Comparison of ENCODE assay signal across 17 cellular contexts in the genomic region with DNA sequence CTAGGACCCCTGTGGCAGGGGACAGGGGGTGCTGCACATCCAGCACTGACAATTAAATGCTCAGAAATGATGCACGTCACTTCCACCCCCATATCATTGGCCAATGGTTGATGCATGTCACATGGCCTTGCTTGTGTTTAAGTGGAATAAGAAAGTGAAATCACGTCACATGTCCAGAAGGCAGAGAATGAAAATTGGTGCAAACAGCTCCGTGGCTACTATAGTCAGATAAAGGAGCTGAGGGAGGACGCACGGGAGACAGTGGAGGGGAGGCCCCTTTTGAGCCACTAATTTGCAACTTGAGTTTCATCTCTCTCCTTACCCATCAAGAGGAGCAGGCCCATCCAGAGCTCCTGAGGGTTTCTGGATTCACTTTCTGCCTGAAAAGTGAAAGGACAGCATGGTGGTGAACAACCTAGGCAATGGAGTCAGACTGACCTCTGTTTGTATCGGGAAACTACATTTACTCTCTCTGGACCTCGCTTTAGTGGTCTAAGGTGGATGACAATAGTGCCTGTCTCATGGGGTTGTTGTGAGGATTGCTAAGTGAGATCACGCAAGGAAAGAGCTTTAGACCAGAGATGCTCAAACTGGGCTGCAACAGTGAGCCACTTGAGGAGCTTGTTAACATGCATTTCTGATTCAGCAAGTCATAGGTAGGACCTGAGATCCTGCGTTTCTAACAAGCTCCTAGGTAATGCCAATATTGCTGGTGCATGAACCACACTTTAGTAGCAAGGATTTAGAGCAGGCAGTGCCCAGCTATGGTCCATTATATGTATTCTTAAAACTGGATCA.
A peak's percentile ranks its signal among the peaks of the same experiment; 100 is the strongest.
DNase-seq lines count a peak whose midpoint lies in the region; ATAC-seq and TF ChIP-seq lines count a peak whose summit lies in the region.
"Had no signal": no experiment of that assay in that cellular context is flagged by ENCODE, and none has a peak within 500 bp of the region (broad histone marks: within the 10 kb centered on the region; RNA-seq: fewer than 3 reads in every experiment).

No MANE protein-coding gene starts in this region.

- TF ChIP-seq CTCF in GM13977 (IDR thresholded peaks at IDR 0.05; ENCODE audit: extremely low read depth, insufficient read depth, missing control alignments) (no peak), endothelial cell (IDR thresholded peaks at IDR 0.05; ENCODE audit: unreplicated experiment) (no peak)

- peak overlapping the region in 1 of 10 donors; percentile 40 for H3K27ac Mint-ChIP-seq in naive thymus-derived CD8-positive, alpha-beta T cell
- no peak overlapping the region for H3K27ac Mint-ChIP-seq in endothelial cell (ENCODE audit: unreplicated experiment)
- H3K27ac Mint-ChIP-seq: activated CD4-positive, alpha-beta T cell treated with anti-CD3 and anti-CD28 coated beads, Interleukin-2, amount 10 ng/mL, durations not matched to agents 24 days and 14 days; T-helper 17 cell had no signal

- H3K4me3 Mint-ChIP-seq in naive thymus-derived CD8-positive, alpha-beta T cell: no peak overlapping the region
- H3K4me3 Mint-ChIP-seq in endothelial cell (ENCODE audit: unreplicated experiment): no peak overlapping the region
- H3K4me3 Mint-ChIP-seq: activated CD4-positive, alpha-beta T cell treated with anti-CD3 and anti-CD28 coated beads, Interleukin-2, amount 10 ng/mL, durations not matched to agents 24 days and 14 days; T-helper 17 cell had no signal

- H3K9me3 Mint-ChIP-seq in naive thymus-derived CD8-positive, alpha-beta T cell: no peaks in the 10 kb centered on the region
- no peaks in the 10 kb centered on the region for H3K9me3 Mint-ChIP-seq in endothelial cell (ENCODE audit: unreplicated experiment)

- POLR2A ChIA-PET in naive thymus-derived CD8-positive, alpha-beta T cell (lab: Charles Lee): no interaction called here

- DNase-seq in GM13977 (ENCODE audit: low spot score) (peak; percentile 16), islet precursor cell (peak; percentile 30), epidermal melanocyte (ENCODE audit: insufficient read length, low spot score) (no peak), endothelial cell (ENCODE audit: low spot score) (no peak)
- no peak for DNase-seq in naive thymus-derived CD8-positive, alpha-beta T cell
- DNase-seq: activated CD4-positive, alpha-beta T cell treated with anti-CD3 and anti-CD28 coated beads, Interleukin-2, amount 10 ng/mL, durations not matched to agents 24 days and 14 days; activated gamma-delta T cell; gastrocnemius medialis; mucosa of descending colon; NCI-H146; NCI-H69; T-helper 17 cell; upper lobe of right lung had no signal

- H3K36me3 Mint-ChIP-seq in naive thymus-derived CD8-positive, alpha-beta T cell: no peaks in the 10 kb centered on the region
- H3K36me3 Mint-ChIP-seq in endothelial cell (ENCODE audit: low read depth, unreplicated experiment): no peaks in the 10 kb centered on the region

- in situ Hi-C loops in GM13977 (cut with MboI; ENCODE audit: low pct_unique_long_range_greater_than_20kb, low sequenced_read_pairs, unreplicated experiment): no loop called here

- peaks cover 0 to 17% (median 5%) of the 10 kb centered on the region in 5 donors for H3K27me3 Mint-ChIP-seq in naive thymus-derived CD8-positive, alpha-beta T cell
- peaks cover 3% of the 10 kb centered on the region for H3K27me3 Mint-ChIP-seq in endothelial cell (ENCODE audit: unreplicated experiment)

- ATAC-seq in GM19395 (IDR thresholded peaks at IDR 0.05; ENCODE audit: unreplicated experiment) (peak; percentile 53), HG03025 (IDR thresholded peaks at IDR 0.05; ENCODE audit: low FRiP score, unreplicated experiment) (peak; percentile 51), HG03460 (IDR thresholded peaks at IDR 0.05; ENCODE audit: unreplicated experiment) (no peak)
- no peak for ATAC-seq in naive thymus-derived CD8-positive, alpha-beta T cell
- ATAC-seq: gastrocnemius medialis, K562, mucosa of descending colon, T-helper 17 cell, upper lobe of right lung had no signal

- H3K4me1 Mint-ChIP-seq in naive thymus-derived CD8-positive, alpha-beta T cell: no peaks in the 10 kb centered on the region
- peaks cover 15% of the 10 kb centered on the region for H3K4me1 Mint-ChIP-seq in endothelial cell (ENCODE audit: unreplicated experiment)

Comparison
In these comparisons a context has a peak if more than half of its experiments do, and no peak if none do; other contexts are left out.
1. DNase-seq: peak in GM13977 (single experiment) and islet precursor cell (single experiment); none in naive thymus-derived CD8-positive, alpha-beta T cell (0 of 10), epidermal melanocyte (single experiment) and endothelial cell (single experiment).
2. ATAC-seq: peak in GM19395 (single experiment) and HG03025 (single experiment); none in naive thymus-derived CD8-positive, alpha-beta T cell (0 of 2) and HG03460 (single experiment).